In the genomic region with DNA sequence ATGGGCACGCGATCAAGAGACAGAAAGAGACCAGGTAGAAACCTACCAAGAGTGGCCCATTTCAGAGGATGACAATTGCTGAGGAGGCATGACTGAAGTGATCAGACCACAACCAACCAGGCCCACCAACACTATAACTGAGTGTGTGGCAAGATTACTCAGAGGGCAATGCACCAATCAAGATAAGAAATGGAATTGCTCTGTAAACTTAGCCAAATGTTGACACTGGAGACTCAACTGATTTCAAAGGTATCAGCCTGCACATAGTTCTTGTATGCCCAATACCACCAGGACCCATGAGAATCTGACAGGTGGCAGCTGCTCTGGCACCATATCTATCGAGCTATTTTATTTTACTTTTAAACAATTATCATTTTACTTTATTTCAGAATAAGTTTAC, we compare ENCODE assay signal across 18 cellular contexts.
DNase-seq lines count a peak whose midpoint lies in the region; ATAC-seq and TF ChIP-seq lines count a peak whose summit lies in the region.
"Had no signal": no experiment of that assay in that cellular context is flagged by ENCODE, and none has a peak within 500 bp of the region (broad histone marks: within the 10 kb centered on the region; RNA-seq: fewer than 3 reads in every experiment).

No MANE protein-coding gene starts in this region.

- H3K27ac Mint-ChIP-seq in T-helper 2 cell treated with Interferon-gamma antibody and Interleukin-4, amounts not matched to agents 5 μg/mL and 100 μg/mL, for 36 hours: peak overlapping the region; percentile 46
- peak overlapping the region; percentile 8 for H3K27ac Mint-ChIP-seq in stimulated activated naive CD8-positive, alpha-beta T cell treated with anti-CD3 and anti-CD28 coated beads, Interleukin-15, Interleukin-2, amounts not matched to agents 100 ng/mL and 50 ng/mL, for 24 hours

- no peak for TF ChIP-seq POLR2A in stomach (IDR thresholded peaks at IDR 0.05)

- H3K9me3 ChIP-seq in stomach: no peaks in the 10 kb centered on the region

- H3K27me3 Mint-ChIP-seq in T-helper 2 cell treated with Interferon-gamma antibody and Interleukin-4, amounts not matched to agents 5 μg/mL and 100 μg/mL, for 36 hours (ENCODE audit: low read depth): no peaks in the 10 kb centered on the region
- no peaks in the 10 kb centered on the region for H3K27me3 Mint-ChIP-seq in stimulated activated naive CD8-positive, alpha-beta T cell treated with anti-CD3 and anti-CD28 coated beads, Interleukin-15, Interleukin-2, amounts not matched to agents 100 ng/mL and 50 ng/mL, for 24 hours

- peaks cover 0 to 17% (median 7%) of the 10 kb centered on the region in 4 donors for H3K4me1 ChIP-seq in stomach

- peak; percentile 39 to 51 for ATAC-seq in activated CD4-positive, CD25-positive, alpha-beta regulatory T cell treated with anti-CD3 and anti-CD28 coated beads, Interleukin-2, amount 50 U/mL, for 24 hours
- no peak for ATAC-seq in HG02763 (IDR thresholded peaks at IDR 0.05; ENCODE audit: unreplicated experiment)
- ATAC-seq: PC-3 had no signal

- no peak for TF ChIP-seq CTCF in stomach (IDR thresholded peaks at IDR 0.05)

- no peak overlapping the region for H3K4me3 Mint-ChIP-seq in T-helper 2 cell treated with Interferon-gamma antibody and Interleukin-4, amounts not matched to agents 5 μg/mL and 100 μg/mL, for 36 hours
- H3K4me3 Mint-ChIP-seq in stimulated activated naive CD8-positive, alpha-beta T cell treated with anti-CD3 and anti-CD28 coated beads, Interleukin-15, Interleukin-2, amounts not matched to agents 100 ng/mL and 50 ng/mL, for 24 hours: no peak overlapping the region
- H3K4me3 Mint-ChIP-seq: CD14-positive monocyte had no signal

- intact Hi-C loops in stomach (cut with DNase I; ENCODE audit: low total_unique reads): no loop called here

- H3K36me3 Mint-ChIP-seq in T-helper 2 cell treated with Interferon-gamma antibody and Interleukin-4, amounts not matched to agents 5 μg/mL and 100 μg/mL, for 36 hours (ENCODE audit: low read depth): peaks cover 12% of the 10 kb centered on the region
- peaks cover 51% of the 10 kb centered on the region for H3K36me3 Mint-ChIP-seq in stimulated activated naive CD8-positive, alpha-beta T cell treated with anti-CD3 and anti-CD28 coated beads, Interleukin-15, Interleukin-2, amounts not matched to agents 100 ng/mL and 50 ng/mL, for 24 hours (ENCODE audit: low read depth)

- no peaks in the 10 kb centered on the region for H3K9me3 Mint-ChIP-seq in T-helper 2 cell treated with Interferon-gamma antibody and Interleukin-4, amounts not matched to agents 5 μg/mL and 100 μg/mL, for 36 hours
- no peaks in the 10 kb centered on the region for H3K9me3 Mint-ChIP-seq in stimulated activated naive CD8-positive, alpha-beta T cell treated with anti-CD3 and anti-CD28 coated beads, Interleukin-15, Interleukin-2, amounts not matched to agents 100 ng/mL and 50 ng/mL, for 24 hours
- H3K9me3 Mint-ChIP-seq: CD14-positive monocyte had no signal

- H3K4me1 Mint-ChIP-seq in T-helper 2 cell treated with Interferon-gamma antibody and Interleukin-4, amounts not matched to agents 5 μg/mL and 100 μg/mL, for 36 hours (ENCODE audit: low read depth): peaks cover 41% of the 10 kb centered on the region
- H3K4me1 Mint-ChIP-seq in stimulated activated naive CD8-positive, alpha-beta T cell treated with anti-CD3 and anti-CD28 coated beads, Interleukin-15, Interleukin-2, amounts not matched to agents 100 ng/mL and 50 ng/mL, for 24 hours (ENCODE audit: low read depth): peaks cover 76% of the 10 kb centered on the region

- WGBS in stomach, 5 donors: 72 to 87% (median 76%) methylated on average over 3 of the region's 3 CpGs

- H3K4me3 ChIP-seq in stomach: no peak overlapping the region

- H3K27ac ChIP-seq in stomach: no peak overlapping the region

- DNase-seq in activated CD4-positive, CD25-positive, alpha-beta regulatory T cell (lab: John Stamatoyannopoulos, UW): no peak
- DNase-seq in T-helper 2 cell treated with Interferon-gamma antibody and Interleukin-4, amounts not matched to agents 5 μg/mL and 100 μg/mL, for 36 hours (ENCODE audit: low spot score): no peak
- DNase-seq in mesenteric fat pad (ENCODE audit: low spot score) (peak; percentile 2), stomach (no peak), NCI-H1048 (lab: John Stamatoyannopoulos, UW) (no peak)
- DNase-seq: 8988T, DMS79, KG1, NCI-H1436 treated with DMSO at 0.1 percent for 48 hours, NCI-H2029, NCI-H345, NCI-H524 treated with DMSO at 0.1 percent for 48 hours, PC-3, RPMI8226 had no signal

- no peaks in the 10 kb centered on the region for H3K27me3 ChIP-seq in stomach

- H3K36me3 ChIP-seq in stomach: peaks cover 0 to 18% (median 14%) of the 10 kb centered on the region in 4 donors

- no peak for TF ChIP-seq EP300 in stomach (IDR thresholded peaks at IDR 0.05)
